Comparison of ENCODE assay signal across 8 cellular contexts in genomic region chr3:113697192-113698090, GRCh38. TPM values are rescaled to one million over a fixed set of nuclear protein-coding genes. Genes with fewer than 3 reads are reported as not detected.
DNase-seq lines count a peak whose midpoint lies in the region; ATAC-seq and TF ChIP-seq lines count a peak whose summit lies in the region.

No MANE protein-coding gene starts in this region.

- H3K27me3 ChIP-seq in gastroesophageal sphincter, result no peaks in the 10 kb centered on the region
- H3K27me3 ChIP-seq in trophoblast cell (ENCODE audit: insufficient read depth, low read length), result no peaks in the 10 kb centered on the region

- DNase-seq in DMS 273 (lab: John Stamatoyannopoulos, UW; ENCODE audit: unreplicated experiment) (peak; percentile 71), DMS 273 treated with DMSO at 0.1 percent for 48 hours (lab: John Stamatoyannopoulos, UW) (no peak), NCI-H1092 (lab: John Stamatoyannopoulos, UW) (peak; percentile 6), trophoblast cell (peak in 1 of 2 donors; percentile 37)
- peak; percentile 28 for DNase-seq in activated T-helper 2 cell treated with anti-CD3 and anti-CD28 coated beads, Interferon-gamma antibody, Interleukin-2, Interleukin-4, amounts not matched to agents 10 μg/mL and 5 μg/mL and 100 μg/mL, durations not matched to agents 14 hours and 24 hours and 36 hours (ENCODE audit: low spot score)

- H3K4me3 ChIP-seq in gastroesophageal sphincter, result peak overlapping the region; percentile 86 to 98
- peak overlapping the region; percentile 75 for H3K4me3 ChIP-seq in trophoblast cell (ENCODE audit: low read depth, low read length)

- 2 to 9% methylated on average over 15 to 16 of the region's 17 CpGs for WGBS in gastroesophageal sphincter (ENCODE audit: low coverage in 1 of 2), 2 donors
- no CpG with 5 or more reads among the region's 17 CpGs for WGBS in trophoblast cell (ENCODE audit: extremely low coverage, insufficient coverage, insufficient read length)

- TF ChIP-seq POLR2A in gastroesophageal sphincter (IDR thresholded peaks at IDR 0.05), result no peak

- peak overlapping the region; percentile 76 for H2BK5ac ChIP-seq in trophoblast cell (ENCODE audit: low read depth, low read length, poor library complexity)

- peak overlapping the region; percentile 38 for H2BK12ac ChIP-seq in trophoblast cell (ENCODE audit: low read length)

- no peak for TF ChIP-seq CTCF in gastroesophageal sphincter (IDR thresholded peaks at IDR 0.05)

- H3K79me1 ChIP-seq in trophoblast cell (ENCODE audit: low read length), result peaks cover 14% of the 10 kb centered on the region

- no peak overlapping the region for H3K23ac ChIP-seq in trophoblast cell (ENCODE audit: low read length)

- peak overlapping the region; percentile 87 for H3K18ac ChIP-seq in trophoblast cell (ENCODE audit: low read length)

- no peaks in the 10 kb centered on the region for H3K9me3 ChIP-seq in gastroesophageal sphincter
- no peaks in the 10 kb centered on the region for H3K9me3 ChIP-seq in trophoblast cell (ENCODE audit: insufficient read depth, low read depth, low read length)

- intact Hi-C loops in activated T-helper 2 cell treated with anti-CD3 and anti-CD28 coated beads, Interferon-gamma antibody, Interleukin-2, Interleukin-4, amounts not matched to agents 10 μg/mL and 5 μg/mL and 100 μg/mL, durations not matched to agents 14 hours and 24 hours and 36 hours (cut with micrococcal nuclease), result loop anchor here (2.0 to 5.0 kb wide), 8 partner anchors 19 to 1450 kb away; partner anchors contain the start of genes ATG3, SIDT1, SLC35A5 and SPICE1

- peak overlapping the region; percentile 89 for H4K12ac ChIP-seq in trophoblast cell (ENCODE audit: low read depth, low read length)

- H3K9ac ChIP-seq in trophoblast cell (ENCODE audit: low read length), result peak overlapping the region; percentile 94

- peak overlapping the region; percentile 59 for H2AK5ac ChIP-seq in trophoblast cell (ENCODE audit: low read length)

- no peak overlapping the region for H3K4me3 Mint-ChIP-seq in activated T-helper 2 cell treated with anti-CD3 and anti-CD28 coated beads, Interferon-gamma antibody, Interleukin-2, Interleukin-4, amounts not matched to agents 10 μg/mL and 5 μg/mL and 100 μg/mL, durations not matched to agents 14 hours and 24 hours and 36 hours (ENCODE audit: low read depth)

- H3K27me3 Mint-ChIP-seq in activated T-helper 2 cell treated with anti-CD3 and anti-CD28 coated beads, Interferon-gamma antibody, Interleukin-2, Interleukin-4, amounts not matched to agents 10 μg/mL and 5 μg/mL and 100 μg/mL, durations not matched to agents 14 hours and 24 hours and 36 hours (ENCODE audit: low read depth), result no peaks in the 10 kb centered on the region

- H3K4me1 Mint-ChIP-seq in activated T-helper 2 cell treated with anti-CD3 and anti-CD28 coated beads, Interferon-gamma antibody, Interleukin-2, Interleukin-4, amounts not matched to agents 10 μg/mL and 5 μg/mL and 100 μg/mL, durations not matched to agents 14 hours and 24 hours and 36 hours (ENCODE audit: low read depth), result peaks cover 20% of the 10 kb centered on the region

- H2AFZ ChIP-seq in trophoblast cell (ENCODE audit: insufficient read depth, low read length, poor library complexity), result peak overlapping the region; percentile 81

- no peaks in the 10 kb centered on the region for H3K9me3 Mint-ChIP-seq in activated T-helper 2 cell treated with anti-CD3 and anti-CD28 coated beads, Interferon-gamma antibody, Interleukin-2, Interleukin-4, amounts not matched to agents 10 μg/mL and 5 μg/mL and 100 μg/mL, durations not matched to agents 14 hours and 24 hours and 36 hours

- H3K14ac ChIP-seq in trophoblast cell (ENCODE audit: low read length), result peak overlapping the region; percentile 85

- no peaks in the 10 kb centered on the region for H3K36me3 ChIP-seq in gastroesophageal sphincter
- H3K36me3 ChIP-seq in trophoblast cell (ENCODE audit: control insufficient read depth in 1 of 2, insufficient read depth in 2 of 2, low read length in 2 of 2), result no peaks in the 10 kb centered on the region

- H2BK120ac ChIP-seq in trophoblast cell (ENCODE audit: insufficient read depth, low read length, poor library complexity), result peak overlapping the region; percentile 72

- peaks cover 6% of the 10 kb centered on the region for H3K36me3 Mint-ChIP-seq in activated T-helper 2 cell treated with anti-CD3 and anti-CD28 coated beads, Interferon-gamma antibody, Interleukin-2, Interleukin-4, amounts not matched to agents 10 μg/mL and 5 μg/mL and 100 μg/mL, durations not matched to agents 14 hours and 24 hours and 36 hours (ENCODE audit: low read depth)

- H3K4ac ChIP-seq in trophoblast cell (ENCODE audit: low read depth, low read length), result peak overlapping the region; percentile 82

- peak overlapping the region; percentile 70 for H4K91ac ChIP-seq in trophoblast cell (ENCODE audit: low read depth, low read length)

- H3K79me2 ChIP-seq in trophoblast cell (ENCODE audit: control insufficient read depth, insufficient read depth, low read length, poor library complexity), result peaks cover 13% of the 10 kb centered on the region

- peaks cover 8 to 54% (median 8%) of the 10 kb centered on the region in 3 donors for H3K4me1 ChIP-seq in gastroesophageal sphincter
- peaks cover 0 to 3% of the 10 kb centered on the region in 2 experiments for H3K4me1 ChIP-seq in trophoblast cell (ENCODE audit: control insufficient read depth in 1 of 2, insufficient read depth in 2 of 2, low read length in 2 of 2)

- H3K4me2 ChIP-seq in trophoblast cell (ENCODE audit: low read length), result peak overlapping the region; percentile 94

- no peak for ATAC-seq in gastroesophageal sphincter
- no peak for ATAC-seq in GM21367 (IDR thresholded peaks at IDR 0.05; ENCODE audit: unreplicated experiment)
- ATAC-seq in HG03460 (IDR thresholded peaks at IDR 0.05; ENCODE audit: unreplicated experiment), result no peak

- peak overlapping the region; percentile 95 for H4K8ac ChIP-seq in trophoblast cell (ENCODE audit: low read depth, low read length)

- no peak overlapping the region for H3K27ac Mint-ChIP-seq in activated T-helper 2 cell treated with anti-CD3 and anti-CD28 coated beads, Interferon-gamma antibody, Interleukin-2, Interleukin-4, amounts not matched to agents 10 μg/mL and 5 μg/mL and 100 μg/mL, durations not matched to agents 14 hours and 24 hours and 36 hours

- no peak for TF ChIP-seq EP300 in gastroesophageal sphincter (IDR thresholded peaks at IDR 0.05)

- H3K27ac ChIP-seq in gastroesophageal sphincter, result peak overlapping the region; percentile 98 to 100 (median 100)
- H3K27ac ChIP-seq in trophoblast cell (ENCODE audit: low read depth, low read length), result peak overlapping the region; percentile 74

RNA-seq across cellular contexts. Expression of gene USF3, which starts 1.0 kb away (rescaled TPM):
- total RNA-seq in activated T-helper 2 cell treated with anti-CD3 and anti-CD28 coated beads, Interferon-gamma antibody, Interleukin-2, Interleukin-4, amounts not matched to agents 10 μg/mL and 5 μg/mL and 100 μg/mL, durations not matched to agents 14 hours and 24 hours and 36 hours, result 13.9 and 15.6 TPM in 2 replicates
- total RNA-seq in gastroesophageal sphincter, result 10 to 100 TPM; 27.3 to 33.2 (median 29.6) TPM
- polyA plus RNA-seq in trophoblast cell (2013), result 9.3 and 9.6 TPM in 2 replicates

RNA-seq across cellular contexts. Expression of gene NAA50, which starts 48.6 kb away (rescaled TPM):
- total RNA-seq in activated T-helper 2 cell treated with anti-CD3 and anti-CD28 coated beads, Interferon-gamma antibody, Interleukin-2, Interleukin-4, amounts not matched to agents 10 μg/mL and 5 μg/mL and 100 μg/mL, durations not matched to agents 14 hours and 24 hours and 36 hours, result 129 and 134 TPM in 2 replicates
- 100 to 1,000 TPM; 127 to 172 (median 147) TPM for total RNA-seq in gastroesophageal sphincter
- 111 and 115 TPM in 2 replicates for polyA plus RNA-seq in trophoblast cell (2013)

RNA-seq across cellular contexts. Expression of gene ATP6V1A, which starts 49.4 kb away (rescaled TPM):
- total RNA-seq in activated T-helper 2 cell treated with anti-CD3 and anti-CD28 coated beads, Interferon-gamma antibody, Interleukin-2, Interleukin-4, amounts not matched to agents 10 μg/mL and 5 μg/mL and 100 μg/mL, durations not matched to agents 14 hours and 24 hours and 36 hours, result 35.7 and 38.3 TPM in 2 replicates
- total RNA-seq in gastroesophageal sphincter, result 10 to 100 TPM; 23.0 to 38.8 (median 26.1) TPM
- 38.7 and 40.8 TPM in 2 replicates for polyA plus RNA-seq in trophoblast cell (2013)
